1 cellular context compared by ENCODE assay signal in the genomic region with DNA sequence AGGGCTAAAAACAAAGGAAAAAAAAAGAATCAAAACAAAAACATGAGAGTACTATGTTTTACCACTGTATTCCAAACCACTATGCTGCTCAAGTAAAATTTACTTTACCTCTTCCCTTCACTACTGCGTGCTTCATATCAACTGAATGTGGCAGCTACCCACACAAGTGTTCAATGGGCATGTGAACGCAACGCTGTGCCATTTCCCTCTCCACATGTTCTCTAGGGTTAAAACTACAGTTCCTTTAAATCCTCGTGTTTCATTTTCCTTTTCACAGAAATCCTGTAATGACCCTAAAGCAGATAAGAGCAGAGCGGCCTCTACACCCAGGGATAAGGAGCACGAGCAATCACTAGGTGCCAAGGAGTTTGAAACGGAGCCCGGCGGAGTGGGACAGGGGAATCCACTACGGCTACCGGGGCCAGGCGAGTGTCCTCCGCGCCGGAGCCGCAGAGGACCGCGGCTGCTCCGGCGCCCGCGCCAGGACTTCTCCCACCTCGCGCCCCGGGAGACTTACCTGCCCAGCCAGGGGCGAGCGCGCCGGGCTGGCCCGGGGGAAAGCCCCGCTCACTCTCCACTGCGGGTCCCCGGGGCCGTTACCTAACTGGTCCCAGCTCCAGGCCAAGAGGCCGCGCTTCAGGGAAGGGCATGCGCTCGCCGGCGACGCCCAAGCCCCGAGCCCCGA.
TF ChIP-seq lines count a peak whose summit lies in the region.

No MANE protein-coding gene starts in this region.

TF ChIP-seq in H1, 55 proteins besides CTCF, POLR2A, EP300 and RAD21:
- TF ChIP-seq, protein P1, sequence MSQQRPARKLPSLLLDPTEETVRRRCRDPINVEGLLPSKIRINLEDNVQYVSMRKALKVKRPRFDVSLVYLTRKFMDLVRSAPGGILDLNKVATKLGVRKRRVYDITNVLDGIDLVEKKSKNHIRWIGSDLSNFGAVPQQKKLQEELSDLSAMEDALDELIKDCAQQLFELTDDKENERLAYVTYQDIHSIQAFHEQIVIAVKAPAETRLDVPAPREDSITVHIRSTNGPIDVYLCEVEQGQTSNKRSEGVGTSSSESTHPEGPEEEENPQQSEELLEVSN (IDR thresholded peaks at IDR 0.05), result no peak
- TF ChIP-seq RBBP5 (IDR thresholded peaks at IDR 0.05; ENCODE audit: borderline replicate concordance, low read depth, low read length) (no peak; the same call in 1 of the 2 replicates), TAF7 (optimal IDR thresholded peaks at IDR 0.05; ENCODE audit: borderline replicate concordance, low read depth, low read length) (no peak), KDM4A (IDR thresholded peaks at IDR 0.05; ENCODE audit: low read depth, low read length, severe bottlenecking) (peak; percentile 62), CBX5 (IDR thresholded peaks at IDR 0.05; ENCODE audit: low read depth, low read length) (no peak), SRF (IDR thresholded peaks at IDR 0.05; ENCODE audit: low read depth, low read length) (no peak)
- TF ChIP-seq, protein P2, sequence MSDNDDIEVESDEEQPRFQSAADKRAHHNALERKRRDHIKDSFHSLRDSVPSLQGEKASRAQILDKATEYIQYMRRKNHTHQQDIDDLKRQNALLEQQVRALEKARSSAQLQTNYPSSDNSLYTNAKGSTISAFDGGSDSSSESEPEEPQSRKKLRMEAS (IDR thresholded peaks at IDR 0.05), result peak; percentile 6; the same call in 1 of the 2 replicates
